1 cellular context compared by ENCODE assay signal in the genomic region with DNA sequence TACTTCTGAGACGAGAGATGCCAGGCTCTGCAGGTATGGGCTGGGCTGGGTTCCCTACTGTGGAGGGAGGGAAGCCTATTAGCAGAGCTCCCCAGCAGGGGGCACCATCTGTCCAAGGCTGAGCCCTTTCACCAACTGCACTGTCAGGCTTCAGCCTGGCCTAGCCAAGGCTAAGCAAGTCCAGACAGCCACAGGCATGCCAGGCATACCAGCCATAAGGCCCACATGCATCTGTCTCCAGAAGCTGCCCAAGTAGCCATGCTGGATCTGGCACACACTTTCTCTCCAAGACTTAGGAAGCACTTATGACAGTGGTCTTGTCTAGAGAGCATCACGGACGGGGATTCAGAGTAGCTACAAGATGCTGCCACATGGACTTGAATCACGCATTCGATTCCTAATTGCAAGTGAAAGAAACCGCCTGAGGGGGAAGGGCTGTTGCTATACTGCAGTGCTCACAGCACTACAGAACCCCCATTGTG.
TF ChIP-seq lines count a peak whose summit lies in the region.

No MANE protein-coding gene starts in this region.

TF ChIP-seq in K562, 482 proteins besides CTCF, POLR2A, EP300 and RAD21:
- TF ChIP-seq, protein P1, sequence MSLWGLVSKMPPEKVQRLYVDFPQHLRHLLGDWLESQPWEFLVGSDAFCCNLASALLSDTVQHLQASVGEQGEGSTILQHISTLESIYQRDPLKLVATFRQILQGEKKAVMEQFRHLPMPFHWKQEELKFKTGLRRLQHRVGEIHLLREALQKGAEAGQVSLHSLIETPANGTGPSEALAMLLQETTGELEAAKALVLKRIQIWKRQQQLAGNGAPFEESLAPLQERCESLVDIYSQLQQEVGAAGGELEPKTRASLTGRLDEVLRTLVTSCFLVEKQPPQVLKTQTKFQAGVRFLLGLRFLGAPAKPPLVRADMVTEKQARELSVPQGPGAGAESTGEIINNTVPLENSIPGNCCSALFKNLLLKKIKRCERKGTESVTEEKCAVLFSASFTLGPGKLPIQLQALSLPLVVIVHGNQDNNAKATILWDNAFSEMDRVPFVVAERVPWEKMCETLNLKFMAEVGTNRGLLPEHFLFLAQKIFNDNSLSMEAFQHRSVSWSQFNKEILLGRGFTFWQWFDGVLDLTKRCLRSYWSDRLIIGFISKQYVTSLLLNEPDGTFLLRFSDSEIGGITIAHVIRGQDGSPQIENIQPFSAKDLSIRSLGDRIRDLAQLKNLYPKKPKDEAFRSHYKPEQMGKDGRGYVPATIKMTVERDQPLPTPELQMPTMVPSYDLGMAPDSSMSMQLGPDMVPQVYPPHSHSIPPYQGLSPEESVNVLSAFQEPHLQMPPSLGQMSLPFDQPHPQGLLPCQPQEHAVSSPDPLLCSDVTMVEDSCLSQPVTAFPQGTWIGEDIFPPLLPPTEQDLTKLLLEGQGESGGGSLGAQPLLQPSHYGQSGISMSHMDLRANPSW (CRISPR knock-in tag; IDR thresholded peaks at IDR 0.05) = no peak
- TF ChIP-seq ZNF324 (CRISPR knock-in tag; IDR thresholded peaks at IDR 0.05) (no peak), ZNF121 (CRISPR knock-in tag; conservative IDR thresholded peaks at IDR 0.05) (no peak), ZFX (CRISPR knock-in tag; IDR thresholded peaks at IDR 0.05) (0 out of 2 replicates have a peak, but pooled peaks have one; percentile 16), ZNF282 (CRISPR knock-in tag; IDR thresholded peaks at IDR 0.05) (no peak), SOX6 (IDR thresholded peaks at IDR 0.05) (no peak), CREM (IDR thresholded peaks at IDR 0.05; ENCODE audit: low read depth) (no peak), PHF20 (IDR thresholded peaks at IDR 0.05; ENCODE audit: partially characterized antibody) (no peak), ZNF217 (CRISPR knock-in tag; IDR thresholded peaks at IDR 0.05) (no peak), BRF1 (IDR thresholded peaks at IDR 0.05; ENCODE audit: borderline replicate concordance, extremely low read depth, insufficient read length) (no peak), ZNF165 (CRISPR knock-in tag; IDR thresholded peaks at IDR 0.05; ENCODE audit: borderline replicate concordance) (no peak), HNRNPL (IDR thresholded peaks at IDR 0.05; ENCODE audit: low read depth, low read length) (no peak), MBD2 (IDR thresholded peaks at IDR 0.05; ENCODE audit: borderline replicate concordance, low read depth) (no peak), PHB2 (IDR thresholded peaks at IDR 0.05; ENCODE audit: low read depth) (no peak), GTF2E2 (tag; IDR thresholded peaks at IDR 0.05) (no peak), ZNF644 (tag; IDR thresholded peaks at IDR 0.05; ENCODE audit: low read depth) (no peak), SMC3 (conservative IDR thresholded peaks at IDR 0.05; ENCODE audit: insufficient read depth, low read depth, low read length) (peak; percentile 39; the same call in 1 of the 2 replicates), RB1 (IDR thresholded peaks at IDR 0.05; ENCODE audit: low read depth) (peak; percentile 45; the same call in 1 of the 2 replicates), ZNF778 (CRISPR knock-in tag; IDR thresholded peaks at IDR 0.05) (no peak), ZNF589 (CRISPR knock-in tag; IDR thresholded peaks at IDR 0.05; ENCODE audit: low read depth) (no peak), KAT7 (CRISPR knock-in tag; IDR thresholded peaks at IDR 0.05; ENCODE audit: borderline replicate concordance) (no peak), ZFP36 (IDR thresholded peaks at IDR 0.05; ENCODE audit: low read depth, low read length, partially characterized antibody) (no peak), STAG1 (CRISPR knock-in tag; IDR thresholded peaks at IDR 0.05; ENCODE audit: borderline replicate concordance) (peak; percentile 77; the same call in 1 of the 2 replicates), ARID1B (IDR thresholded peaks at IDR 0.05) (no peak), KLF1 (tag; IDR thresholded peaks at IDR 0.05) (no peak), PRMT5 (CRISPR knock-in tag; IDR thresholded peaks at IDR 0.05) (no peak)
- TF ChIP-seq, protein P2, sequence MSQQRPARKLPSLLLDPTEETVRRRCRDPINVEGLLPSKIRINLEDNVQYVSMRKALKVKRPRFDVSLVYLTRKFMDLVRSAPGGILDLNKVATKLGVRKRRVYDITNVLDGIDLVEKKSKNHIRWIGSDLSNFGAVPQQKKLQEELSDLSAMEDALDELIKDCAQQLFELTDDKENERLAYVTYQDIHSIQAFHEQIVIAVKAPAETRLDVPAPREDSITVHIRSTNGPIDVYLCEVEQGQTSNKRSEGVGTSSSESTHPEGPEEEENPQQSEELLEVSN (IDR thresholded peaks at IDR 0.05; ENCODE audit: borderline replicate concordance in 1 of 2, extremely low read depth in 1 of 2, insufficient read depth in 1 of 2, insufficient read length in 1 of 2, low read depth in 1 of 2, low read length in 1 of 2, poor library complexity in 1 of 2, severe bottlenecking in 1 of 2) = no peak
